Comparison of ENCODE assay signal across 8 cellular contexts in genomic region chr7:42831051-42831952, GRCh38.
DNase-seq lines count a peak whose midpoint lies in the region; ATAC-seq lines count a peak whose summit lies in the region.

No MANE protein-coding gene starts in this region.

- no peak overlapping the region for H3K27ac ChIP-seq in mesenchymal stem cell (ENCODE audit: low read length, poor library complexity, severe bottlenecking)

- ATAC-seq in GM18867 (IDR thresholded peaks at IDR 0.05; ENCODE audit: unreplicated experiment) (no peak), HG03460 (IDR thresholded peaks at IDR 0.05; ENCODE audit: unreplicated experiment) (no peak)

- H3K27me3 ChIP-seq in MG63 (no peaks in the 10 kb centered on the region), mesenchymal stem cell (ENCODE audit: control insufficient read depth in 1 of 2, insufficient read depth in 1 of 2, low read length in 2 of 2) (peaks cover 0 to 15% of the 10 kb centered on the region in 2 experiments)

- H3K14ac ChIP-seq in mesenchymal stem cell (ENCODE audit: low read length in 2 of 2): no peak overlapping the region

- whole genome bisulfite sequencing in mesenchymal stem cell: 70% methylated on average over 7 of the region's 7 CpGs

- H3K9ac ChIP-seq in mesenchymal stem cell (ENCODE audit: low read length): peak overlapping the region; percentile 41

- H3K23ac ChIP-seq in mesenchymal stem cell (ENCODE audit: low read length in 2 of 2): no peak overlapping the region

- H3K4me2 ChIP-seq in mesenchymal stem cell (ENCODE audit: low read length, poor library complexity, severe bottlenecking): no peak overlapping the region

- H4K8ac ChIP-seq in mesenchymal stem cell (ENCODE audit: low read length): no peak overlapping the region

- no peak overlapping the region for H3K18ac ChIP-seq in mesenchymal stem cell (ENCODE audit: low read depth in 1 of 2, low read length in 2 of 2)

- H2BK12ac ChIP-seq in mesenchymal stem cell (ENCODE audit: low read length in 2 of 2): no peak overlapping the region

- H2BK15ac ChIP-seq in mesenchymal stem cell (ENCODE audit: low read depth, poor library complexity, severe bottlenecking): no peak overlapping the region

- no peaks in the 10 kb centered on the region for H3K4me1 ChIP-seq in mesenchymal stem cell (ENCODE audit: control insufficient read depth, insufficient read depth, low read depth, low read length)

- H3K36me3 ChIP-seq in MG63 (no peaks in the 10 kb centered on the region), mesenchymal stem cell (ENCODE audit: control insufficient read depth in 1 of 2, insufficient read depth in 2 of 2, low read depth in 1 of 2, low read length in 2 of 2) (no peaks in the 10 kb centered on the region)

- no peak overlapping the region for H4K91ac ChIP-seq in mesenchymal stem cell (ENCODE audit: low read length)

- no peaks in the 10 kb centered on the region for H3K9me3 ChIP-seq in MG63
- H3K9me3 ChIP-seq in mesenchymal stem cell (ENCODE audit: control insufficient read depth, low read length): no peaks in the 10 kb centered on the region

- peak; percentile 35 for DNase-seq in D341Med (ENCODE audit: low spot score)
- DNase-seq in MG63: peak; percentile 32
- peak; percentile 30 for DNase-seq in dedifferentiated amniotic fluid mesenchymal stem cell (ENCODE audit: extremely low spot score)
- DNase-seq in mesenchymal stem cell: peak; percentile 40
- DNase-seq in mesenteric fat pad (ENCODE audit: low spot score): no peak
- DNase-seq in NCI-H2171 (lab: John Stamatoyannopoulos, UW): no peak

- H3K4me3 ChIP-seq in MG63 (no peak overlapping the region), mesenchymal stem cell (ENCODE audit: insufficient read depth in 1 of 2, low read depth in 1 of 2, low read length in 2 of 2) (peak overlapping the region in 1 of 2 experiments; percentile 39)

- H3K79me1 ChIP-seq in mesenchymal stem cell (replicated peaks; ENCODE audit: low read length, poor library complexity, severe bottlenecking): no peaks in the 10 kb centered on the region

- no peak overlapping the region for H2AFZ ChIP-seq in mesenchymal stem cell (ENCODE audit: low read depth, low read length)

- H2BK120ac ChIP-seq in mesenchymal stem cell (ENCODE audit: low read depth, low read length): no peak overlapping the region

- no peak overlapping the region for H3K4ac ChIP-seq in mesenchymal stem cell (ENCODE audit: low read depth in 1 of 2, low read length in 2 of 2)

- H2BK5ac ChIP-seq in mesenchymal stem cell (ENCODE audit: low read depth, low read length, poor library complexity, severe bottlenecking): no peak overlapping the region

- H2AK5ac ChIP-seq in mesenchymal stem cell (ENCODE audit: low read length, severe bottlenecking): no peak overlapping the region

Comparison
In these comparisons a context has a peak if more than half of its experiments do, and no peak if none do; other contexts are left out.
1. DNase-seq: peak in D341Med (single experiment), MG63 (single experiment), dedifferentiated amniotic fluid mesenchymal stem cell (single experiment) and mesenchymal stem cell (single experiment); none in mesenteric fat pad (single experiment) and NCI-H2171 (single experiment).